Comparison of ENCODE assay signal across 22 cellular contexts in genomic region chr5:158064331-158065123, GRCh38.
"Had no signal": no experiment of that assay in that cellular context is flagged by ENCODE, and none has a peak within 500 bp of the region (broad histone marks: within the 10 kb centered on the region; RNA-seq: fewer than 3 reads in every experiment).

No MANE protein-coding gene starts in this region.

- DNase-seq: effector memory CD4-positive, alpha-beta T cell; foreskin keratinocyte; kidney; left cardiac atrium; left ventricle myocardium superior; mucosa of descending colon; natural killer cell; nucleus accumbens; pancreas; small intestine; stimulated activated CD4-positive, alpha-beta T cell treated with anti-CD3 and anti-CD28 coated beads, Interleukin-4, amount 100 ng/mL, for 1 hour; stimulated activated CD8-positive, alpha-beta memory T cell treated with anti-CD3 and anti-CD28 coated beads, Interleukin-4, amount 100 ng/mL, for 48 hours; stimulated activated naive CD8-positive, alpha-beta T cell treated with anti-CD3 and anti-CD28 coated beads, Interleukin-15, Interleukin-2, amounts not matched to agents 100 U/mL and 50 U/mL, for 24 hours; upper lobe of right lung had no signal

- H3K4me2 ChIP-seq: neural progenitor cell had no signal

- H3K9me3 ChIP-seq: esophagus muscularis mucosa, mucosa of descending colon, pancreas, suprapubic skin, tibial nerve, upper lobe of right lung had no signal

- H3K4me3 ChIP-seq: esophagus muscularis mucosa, mucosa of descending colon, neural progenitor cell, pancreas, suprapubic skin, tibial nerve, upper lobe of right lung had no signal

- H3K27ac Mint-ChIP-seq: natural killer cell; neural progenitor cell; progenitor cell of endocrine pancreas; stimulated activated effector memory CD8-positive, alpha-beta T cell treated with anti-CD3 and anti-CD28 coated beads, Interleukin-12 subunit alpha, Interleukin-12 subunit beta, amount 100 ng/mL, for 72 hours had no signal

- H3K9me3 Mint-ChIP-seq: natural killer cell; neural progenitor cell; stimulated activated effector memory CD8-positive, alpha-beta T cell treated with anti-CD3 and anti-CD28 coated beads, Interleukin-12 subunit alpha, Interleukin-12 subunit beta, amount 100 ng/mL, for 72 hours had no signal

- H3K27me3 ChIP-seq: esophagus muscularis mucosa, foreskin keratinocyte, neural progenitor cell, pancreas, suprapubic skin, tibial nerve, upper lobe of right lung had no signal

- H2AFZ ChIP-seq: neural progenitor cell had no signal

- H3K36me3 Mint-ChIP-seq: natural killer cell; stimulated activated effector memory CD8-positive, alpha-beta T cell treated with anti-CD3 and anti-CD28 coated beads, Interleukin-12 subunit alpha, Interleukin-12 subunit beta, amount 100 ng/mL, for 72 hours had no signal

- H3K4me3 Mint-ChIP-seq: natural killer cell; neural progenitor cell; stimulated activated effector memory CD8-positive, alpha-beta T cell treated with anti-CD3 and anti-CD28 coated beads, Interleukin-12 subunit alpha, Interleukin-12 subunit beta, amount 100 ng/mL, for 72 hours had no signal

- ATAC-seq: foreskin keratinocyte; left ventricle myocardium superior; mucosa of descending colon; natural killer cell; pancreas; right cardiac atrium; stimulated activated effector memory CD8-positive, alpha-beta T cell treated with anti-CD3 and anti-CD28 coated beads, Interleukin-12 subunit alpha, Interleukin-12 subunit beta, amount 100 ng/mL, for 72 hours; stimulated activated naive CD8-positive, alpha-beta T cell treated with anti-CD3 and anti-CD28 coated beads, Interleukin-15, Interleukin-2, amounts not matched to agents 100 U/mL and 50 U/mL, for 24 hours; upper lobe of right lung had no signal

- H3K4me1 Mint-ChIP-seq: natural killer cell; stimulated activated effector memory CD8-positive, alpha-beta T cell treated with anti-CD3 and anti-CD28 coated beads, Interleukin-12 subunit alpha, Interleukin-12 subunit beta, amount 100 ng/mL, for 72 hours had no signal

- H3K27me3 Mint-ChIP-seq: progenitor cell of endocrine pancreas had no signal

- H3K27ac ChIP-seq: epithelial cell of prostate, esophagus muscularis mucosa, foreskin keratinocyte, neural progenitor cell, pancreas, suprapubic skin, tibial nerve, upper lobe of right lung had no signal

- H3K4me1 ChIP-seq: neural progenitor cell, pancreas, suprapubic skin had no signal

- H3K36me3 ChIP-seq: esophagus muscularis mucosa, neural progenitor cell, pancreas, suprapubic skin, tibial nerve, upper lobe of right lung had no signal

- H3K9ac ChIP-seq: neural progenitor cell had no signal
